ENCODE assay signal across 1 cellular context in the genomic region with DNA sequence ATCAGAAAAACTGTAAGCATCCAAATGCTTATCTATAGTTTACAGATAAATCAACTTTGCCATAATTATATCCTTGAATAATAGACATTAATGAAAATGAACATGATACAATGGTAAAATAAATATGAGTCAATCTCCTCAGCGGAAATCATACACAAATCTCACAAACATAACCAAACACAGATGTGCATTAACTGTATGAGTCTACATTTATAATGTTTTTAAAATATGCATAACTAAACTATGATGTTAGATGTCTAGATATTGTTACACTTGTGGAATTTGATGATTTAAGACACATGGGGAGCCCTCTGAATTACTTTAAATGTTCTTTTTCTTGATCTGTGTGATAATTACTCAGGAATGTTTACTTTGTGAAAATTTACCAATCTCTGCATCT.
TF ChIP-seq lines count a peak whose summit lies in the region.

No MANE protein-coding gene starts in this region.

TF ChIP-seq in SK-N-SH treated with all-trans-retinoic acid at 6 μM for 48 hours, 23 proteins besides CTCF, POLR2A, EP300 and RAD21 (continued from another document):
- TF ChIP-seq, protein P1, sequence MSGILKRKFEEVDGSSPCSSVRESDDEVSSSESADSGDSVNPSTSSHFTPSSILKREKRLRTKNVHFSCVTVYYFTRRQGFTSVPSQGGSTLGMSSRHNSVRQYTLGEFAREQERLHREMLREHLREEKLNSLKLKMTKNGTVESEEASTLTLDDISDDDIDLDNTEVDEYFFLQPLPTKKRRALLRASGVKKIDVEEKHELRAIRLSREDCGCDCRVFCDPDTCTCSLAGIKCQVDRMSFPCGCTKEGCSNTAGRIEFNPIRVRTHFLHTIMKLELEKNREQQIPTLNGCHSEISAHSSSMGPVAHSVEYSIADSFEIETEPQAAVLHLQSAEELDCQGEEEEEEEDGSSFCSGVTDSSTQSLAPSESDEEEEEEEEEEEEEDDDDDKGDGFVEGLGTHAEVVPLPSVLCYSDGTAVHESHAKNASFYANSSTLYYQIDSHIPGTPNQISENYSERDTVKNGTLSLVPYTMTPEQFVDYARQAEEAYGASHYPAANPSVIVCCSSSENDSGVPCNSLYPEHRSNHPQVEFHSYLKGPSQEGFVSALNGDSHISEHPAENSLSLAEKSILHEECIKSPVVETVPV (CRISPR knock-in tag; IDR thresholded peaks at IDR 0.05), result no peak
- no peak for TF ChIP-seq OSR1 (CRISPR knock-in tag; IDR thresholded peaks at IDR 0.05)
- TF ChIP-seq, protein P2, sequence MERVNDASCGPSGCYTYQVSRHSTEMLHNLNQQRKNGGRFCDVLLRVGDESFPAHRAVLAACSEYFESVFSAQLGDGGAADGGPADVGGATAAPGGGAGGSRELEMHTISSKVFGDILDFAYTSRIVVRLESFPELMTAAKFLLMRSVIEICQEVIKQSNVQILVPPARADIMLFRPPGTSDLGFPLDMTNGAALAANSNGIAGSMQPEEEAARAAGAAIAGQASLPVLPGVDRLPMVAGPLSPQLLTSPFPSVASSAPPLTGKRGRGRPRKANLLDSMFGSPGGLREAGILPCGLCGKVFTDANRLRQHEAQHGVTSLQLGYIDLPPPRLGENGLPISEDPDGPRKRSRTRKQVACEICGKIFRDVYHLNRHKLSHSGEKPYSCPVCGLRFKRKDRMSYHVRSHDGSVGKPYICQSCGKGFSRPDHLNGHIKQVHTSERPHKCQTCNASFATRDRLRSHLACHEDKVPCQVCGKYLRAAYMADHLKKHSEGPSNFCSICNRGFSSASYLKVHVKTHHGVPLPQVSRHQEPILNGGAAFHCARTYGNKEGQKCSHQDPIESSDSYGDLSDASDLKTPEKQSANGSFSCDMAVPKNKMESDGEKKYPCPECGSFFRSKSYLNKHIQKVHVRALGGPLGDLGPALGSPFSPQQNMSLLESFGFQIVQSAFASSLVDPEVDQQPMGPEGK (CRISPR knock-in tag; IDR thresholded peaks at IDR 0.05; ENCODE audit: borderline replicate concordance), result no peak
- TF ChIP-seq, protein P3, sequence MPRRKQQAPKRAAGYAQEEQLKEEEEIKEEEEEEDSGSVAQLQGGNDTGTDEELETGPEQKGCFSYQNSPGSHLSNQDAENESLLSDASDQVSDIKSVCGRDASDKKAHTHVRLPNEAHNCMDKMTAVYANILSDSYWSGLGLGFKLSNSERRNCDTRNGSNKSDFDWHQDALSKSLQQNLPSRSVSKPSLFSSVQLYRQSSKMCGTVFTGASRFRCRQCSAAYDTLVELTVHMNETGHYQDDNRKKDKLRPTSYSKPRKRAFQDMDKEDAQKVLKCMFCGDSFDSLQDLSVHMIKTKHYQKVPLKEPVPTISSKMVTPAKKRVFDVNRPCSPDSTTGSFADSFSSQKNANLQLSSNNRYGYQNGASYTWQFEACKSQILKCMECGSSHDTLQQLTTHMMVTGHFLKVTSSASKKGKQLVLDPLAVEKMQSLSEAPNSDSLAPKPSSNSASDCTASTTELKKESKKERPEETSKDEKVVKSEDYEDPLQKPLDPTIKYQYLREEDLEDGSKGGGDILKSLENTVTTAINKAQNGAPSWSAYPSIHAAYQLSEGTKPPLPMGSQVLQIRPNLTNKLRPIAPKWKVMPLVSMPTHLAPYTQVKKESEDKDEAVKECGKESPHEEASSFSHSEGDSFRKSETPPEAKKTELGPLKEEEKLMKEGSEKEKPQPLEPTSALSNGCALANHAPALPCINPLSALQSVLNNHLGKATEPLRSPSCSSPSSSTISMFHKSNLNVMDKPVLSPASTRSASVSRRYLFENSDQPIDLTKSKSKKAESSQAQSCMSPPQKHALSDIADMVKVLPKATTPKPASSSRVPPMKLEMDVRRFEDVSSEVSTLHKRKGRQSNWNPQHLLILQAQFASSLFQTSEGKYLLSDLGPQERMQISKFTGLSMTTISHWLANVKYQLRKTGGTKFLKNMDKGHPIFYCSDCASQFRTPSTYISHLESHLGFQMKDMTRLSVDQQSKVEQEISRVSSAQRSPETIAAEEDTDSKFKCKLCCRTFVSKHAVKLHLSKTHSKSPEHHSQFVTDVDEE (CRISPR knock-in tag; IDR thresholded peaks at IDR 0.05), result no peak
- TF ChIP-seq ARNTL (CRISPR knock-in tag; IDR thresholded peaks at IDR 0.05; ENCODE audit: borderline replicate concordance, low read depth), result no peak
- TF ChIP-seq ZNF8 (CRISPR knock-in tag; IDR thresholded peaks at IDR 0.05), result no peak
TF ChIP-seq in SK-N-SH treated with all-trans-retinoic acid at 6 μM for 48 hours: peak in this region for 2.
